Comparison of ENCODE assay signal across 13 cellular contexts in genomic region chr16:87931504-87931903, GRCh38. TPM values are rescaled to one million over a fixed set of nuclear protein-coding genes. Genes with fewer than 3 reads are reported as not detected.
DNase-seq lines count a peak whose midpoint lies in the region; ATAC-seq, FAIRE-seq and TF ChIP-seq lines count a peak whose summit lies in the region.
"Had no signal": no experiment of that assay in that cellular context is flagged by ENCODE, and none has a peak within 500 bp of the region (broad histone marks: within the 10 kb centered on the region; RNA-seq: fewer than 3 reads in every experiment).

No MANE protein-coding gene starts in this region.

- 93% methylated on average over 17 of the region's 17 CpGs; no CpG with 5 or more reads in 1 of the 2 experiments for WGBS in H1 (ENCODE audit: extremely low coverage in 1 of 2, insufficient coverage in 1 of 2, insufficient read length in 1 of 2, insufficient replicate concordance in 2 of 2, low coverage in 1 of 2, low lambda C conversion rate in 2 of 2, missing lambda C conversion rate in 1 of 2), 2 experiments

- H3K23ac ChIP-seq in H1 (ENCODE audit: insufficient read length): no peak overlapping the region

- H4K8ac ChIP-seq in H1 (ENCODE audit: extremely low read depth, insufficient read depth, low read length): no peak overlapping the region

- H2BK20ac ChIP-seq in H1 (ENCODE audit: low read length): no peak overlapping the region

- no peak overlapping the region for H2BK15ac ChIP-seq in H1 (ENCODE audit: low read length)

- in situ Hi-C loops in G401 (cut with HindIII; ENCODE audit: low sequenced_read_pairs): no loop called here

- peak overlapping the region; percentile 30 for H3K56ac ChIP-seq in H1 (replicated peaks; ENCODE audit: insufficient read length, low read depth, low read length)

- no peak overlapping the region for H2BK12ac ChIP-seq in H1 (ENCODE audit: low read depth, low read length)

- no peak overlapping the region for H4K91ac ChIP-seq in H1 (replicated peaks; ENCODE audit: insufficient read length, low read length)

- no peak overlapping the region for H3K9ac ChIP-seq in H1 (replicated peaks in 1 of 4; ENCODE audit: extremely low read depth in 1 of 4, low read depth in 3 of 4, low read length in 3 of 4)

- CTCF ChIA-PET in H1 (lab: Charles Lee; ENCODE audit: partially characterized antibody): interaction anchor here (0.9 to 1.6 kb wide), 2 partner anchors 11 to 267 kb away, joined by 4 to 6 read pairs; no protein-coding TSS in a partner anchor

- no peak overlapping the region for H3K4ac ChIP-seq in H1 (replicated peaks; ENCODE audit: insufficient read length, low read depth, low read length)

- no peak for FAIRE-seq in H1 (lab: Jason Lieb, UNC)
- no peak for FAIRE-seq in GM19239 (lab: Jason Lieb, UNC)

- no peaks in the 10 kb centered on the region for H4K20me1 ChIP-seq in H1 (replicated peaks in 1 of 2; ENCODE audit: control insufficient read depth in 1 of 2, insufficient read depth in 2 of 2, low read length in 2 of 2)

- H3K4me2 ChIP-seq in H1 (ENCODE audit: insufficient read depth in 1 of 2, low read depth in 2 of 2, low read length in 2 of 2): no peak overlapping the region

- peak; percentile 43 for DNase-seq in DMS153 (lab: John Stamatoyannopoulos, UW)
- DNase-seq in MG63: peak; percentile 64
- peak; percentile 84 for DNase-seq in UCSD-AML1 (lab: John Stamatoyannopoulos, UW; ENCODE audit: unreplicated experiment)
- DNase-seq in H1 (ENCODE audit: low read depth in 1 of 2, low spot score in 2 of 2): no peak
- DNase-seq in GM19239 (ENCODE audit: insufficient read length, low spot score): no peak
- DNase-seq in G401 (ENCODE audit: low spot score): no peak
- DNase-seq in HT-29 (ENCODE audit: low spot score): no peak
- DNase-seq: CD8-positive, alpha-beta T cell; foreskin keratinocyte; naive thymus-derived CD8-positive, alpha-beta T cell; stimulated activated naive CD4-positive, alpha-beta T cell treated with Interleukin-2 at 50 U/mL for 16 hours; T-helper 17 cell had no signal

- no peak for TF ChIP-seq RAD21 in H1 (IDR thresholded peaks at IDR 0.05 in 1 of 2, conservative IDR thresholded peaks at IDR 0.05 in 1 of 2; ENCODE audit: low read depth in 2 of 2, low read length in 2 of 2)

- no peaks in the 10 kb centered on the region for H3K23me2 ChIP-seq in H1 (ENCODE audit: low read depth, low read length)

- no peak overlapping the region for H3K4me3 ChIP-seq in MG63
- no peak overlapping the region for H3K4me3 ChIP-seq in H1 (ENCODE audit: extremely low read depth in 1 of 4, insufficient read depth in 2 of 4, low read depth in 3 of 4, low read length in 4 of 4)

- no peak overlapping the region for H3K18ac ChIP-seq in H1 (ENCODE audit: extremely low read depth, low read length)

- H3K9me3 ChIP-seq in MG63 (no peaks in the 10 kb centered on the region), H1 (ENCODE audit: insufficient read depth in 2 of 2, low read depth in 1 of 2, low read length in 1 of 2) (no peaks in the 10 kb centered on the region)

- H4K5ac ChIP-seq in H1 (ENCODE audit: insufficient read length, low read depth, low read length): no peak overlapping the region

- H3K14ac ChIP-seq in H1 (ENCODE audit: insufficient read length): no peak overlapping the region

- no peak for TF ChIP-seq POLR2A in H1 (IDR thresholded peaks at IDR 0.05; ENCODE audit: control extremely low read depth in 1 of 2, low read depth in 2 of 2, low read length in 2 of 2)

- H3K27ac ChIP-seq in H1 (ENCODE audit: low read depth, low read length): no peak overlapping the region
- H3K27ac ChIP-seq: foreskin keratinocyte had no signal

- no peak for TF ChIP-seq EP300 in H1 (IDR thresholded peaks at IDR 0.05; ENCODE audit: borderline replicate concordance in 1 of 2, low read depth in 2 of 2, low read length in 2 of 2)

- H3K27me3 ChIP-seq in MG63: no peaks in the 10 kb centered on the region
- no peaks in the 10 kb centered on the region for H3K27me3 ChIP-seq in H1 (replicated peaks in 1 of 4; ENCODE audit: control insufficient read depth in 3 of 4, extremely low read depth in 1 of 4, insufficient read depth in 3 of 4, low read length in 3 of 4)

- ATAC-seq in GM18909 (IDR thresholded peaks at IDR 0.05; ENCODE audit: poor library complexity, unreplicated experiment): no peak
- ATAC-seq: CD8-positive, alpha-beta T cell; foreskin keratinocyte; naive thymus-derived CD8-positive, alpha-beta T cell; T-helper 17 cell had no signal

- H2AK5ac ChIP-seq in H1 (ENCODE audit: low read depth, low read length): no peak overlapping the region

- no peak overlapping the region for H2AFZ ChIP-seq in H1 (ENCODE audit: low read length)

- H3K4me1 ChIP-seq in H1 (replicated peaks in 1 of 4; ENCODE audit: control insufficient read depth in 3 of 4, insufficient read depth in 4 of 4, low read length in 3 of 4): peaks cover 0 to 6% (median under 1%) of the 10 kb centered on the region in 4 experiments; a peak in 3 of 7 replicates
- H3K4me1 ChIP-seq: foreskin keratinocyte had no signal

- POLR2A ChIA-PET in H1 (lab: Charles Lee; ENCODE audit: partially characterized antibody): interaction anchor here (1.1 kb wide), 1 partner anchor 25 kb away, joined by 3 read pairs; no protein-coding TSS in a partner anchor

- H3K79me1 ChIP-seq in H1 (ENCODE audit: low read depth, low read length): no peaks in the 10 kb centered on the region

- no peak for TF ChIP-seq CTCF in H1 (IDR thresholded peaks at IDR 0.05; ENCODE audit: control extremely low read depth in 1 of 3, insufficient read depth in 1 of 3, low read depth in 1 of 3, low read length in 3 of 3)

- H2BK5ac ChIP-seq in H1 (ENCODE audit: low read depth, low read length): no peak overlapping the region

- H3K79me2 ChIP-seq in H1 (ENCODE audit: control insufficient read depth in 1 of 2, insufficient read depth in 2 of 2, low read length in 2 of 2): no peaks in the 10 kb centered on the region

- no peaks in the 10 kb centered on the region for H3K36me3 ChIP-seq in MG63
- H3K36me3 ChIP-seq in H1 (ENCODE audit: control insufficient read depth in 2 of 4, insufficient read depth in 4 of 4, low read length in 3 of 4): no peaks in the 10 kb centered on the region

- H2BK120ac ChIP-seq in H1 (replicated peaks; ENCODE audit: low read depth, low read length): no peak overlapping the region

TF ChIP-seq in H1, 55 proteins besides CTCF, POLR2A, EP300 and RAD21:
- no peak for TF ChIP-seq ASH2L (IDR thresholded peaks at IDR 0.05; ENCODE audit: low read length)
- no peak for TF ChIP-seq TBP (IDR thresholded peaks at IDR 0.05; ENCODE audit: low read depth, low read length)
- TF ChIP-seq TEAD4 (IDR thresholded peaks at IDR 0.05; ENCODE audit: low read depth, low read length): no peak
- no peak for TF ChIP-seq TAF1 (IDR thresholded peaks at IDR 0.05; ENCODE audit: low read depth, low read length)
- no peak for TF ChIP-seq JUN (IDR thresholded peaks at IDR 0.05; ENCODE audit: low read depth, low read length)
- no peak for TF ChIP-seq SAP30 (IDR thresholded peaks at IDR 0.05; ENCODE audit: insufficient read depth, insufficient replicate concordance, low read length)
- no peak for TF ChIP-seq CEBPB (IDR thresholded peaks at IDR 0.05; ENCODE audit: low read depth, low read length)
- no peak for TF ChIP-seq GABPA (IDR thresholded peaks at IDR 0.05; ENCODE audit: borderline replicate concordance, insufficient read depth, low read length)
- TF ChIP-seq SIX5 (IDR thresholded peaks at IDR 0.05; ENCODE audit: low read depth, low read length): no peak
- no peak for TF ChIP-seq RBBP5 (IDR thresholded peaks at IDR 0.05; ENCODE audit: borderline replicate concordance, low read depth, low read length)
- no peak for TF ChIP-seq SP1 (IDR thresholded peaks at IDR 0.05; ENCODE audit: low read depth, low read length)
- no peak for TF ChIP-seq POU5F1 (IDR thresholded peaks at IDR 0.05; ENCODE audit: low read depth, low read length)
- TF ChIP-seq MAFK (IDR thresholded peaks at IDR 0.05; ENCODE audit: low read depth, low read length): no peak
- TF ChIP-seq CHD1 (IDR thresholded peaks at IDR 0.05; ENCODE audit: low read depth, low read length): no peak
- no peak for TF ChIP-seq SUZ12 (IDR thresholded peaks at IDR 0.05; ENCODE audit: low read length)
- TF ChIP-seq BCL11A (IDR thresholded peaks at IDR 0.05; ENCODE audit: low read depth in 2 of 2, low read length in 2 of 2): no peak
- no peak for TF ChIP-seq BRCA1 (IDR thresholded peaks at IDR 0.05; ENCODE audit: low read depth, low read length)

RNA-seq across cellular contexts. Expression of gene CA5A, which starts 4.8 kb away (rescaled TPM):
- not detected in 2 replicates for total RNA-seq in MG63 (2014; rRNA removed; shearing (Covaris generic); ENCODE audit: low replicate concordance)
- not detected in 2 replicates for total RNA-seq in H1 (2021; fragmentation: NEBNext Ultra II Directional; extraction: Animal tissue kit (Norgen Biotek cat#: 25700))
- polyA plus RNA-seq in H1 (2011; rRNA removed): not detected in 2 replicates
- not detected for polyA plus RNA-seq in H1 (2011; cell fraction: cytosol; rRNA removed)
- polyA plus RNA-seq in H1 (2011; cell fraction: nucleus; rRNA removed): not detected
- not detected in 4 replicates for polyA plus RNA-seq in H1 (2012, experiment 1 of 2)
- polyA plus RNA-seq in H1 (2012, experiment 2 of 2): not detected
- polyA plus RNA-seq in H1 (2013, experiment 1 of 2): under 0.01 TPM
- polyA plus RNA-seq in H1 (2013, experiment 2 of 2): not detected
- polyA minus RNA-seq in H1 (2011; rRNA and poly(A)+ RNA removed): not detected in 2 replicates
- not detected for polyA minus RNA-seq in H1 (2011; cell fraction: cytosol; rRNA and poly(A)+ RNA removed)
- polyA minus RNA-seq in H1 (2011; cell fraction: nucleus; rRNA and poly(A)+ RNA removed): not detected
- total RNA-seq in G401 (2014; rRNA removed; shearing (Covaris generic)): not detected in 2 replicates
- total RNA-seq in HT-29 (2014; rRNA removed; shearing (Covaris generic)): not detected in 2 replicates
- total RNA-seq: CD8-positive, alpha-beta T cell; foreskin keratinocyte; naive thymus-derived CD8-positive, alpha-beta T cell; T-helper 17 cell had no signal
- polyA plus RNA-seq: foreskin keratinocyte; naive thymus-derived CD8-positive, alpha-beta T cell had no signal

RNA-seq across cellular contexts. Expression of gene BANP, which starts 19.7 kb away (rescaled TPM):
- 30.4 and 33.7 TPM in 2 replicates for total RNA-seq in MG63 (2014; rRNA removed; shearing (Covaris generic); ENCODE audit: low replicate concordance)
- 39.3 and 39.8 TPM in 2 replicates for total RNA-seq in H1 (2021; fragmentation: NEBNext Ultra II Directional; extraction: Animal tissue kit (Norgen Biotek cat#: 25700))
- 25.8 and 29.0 TPM in 2 replicates for polyA plus RNA-seq in H1 (2011; rRNA removed)
- 33.5 TPM for polyA plus RNA-seq in H1 (2011; cell fraction: cytosol; rRNA removed)
- polyA plus RNA-seq in H1 (2011; cell fraction: nucleus; rRNA removed): 65.3 TPM
- polyA plus RNA-seq in H1 (2012, experiment 1 of 2): 20.1 to 25.9 TPM (median 23.8 TPM) in 4 replicates
- 21.4 TPM for polyA plus RNA-seq in H1 (2012, experiment 2 of 2)
- 20.6 TPM for polyA plus RNA-seq in H1 (2013, experiment 1 of 2)
- 21.1 TPM for polyA plus RNA-seq in H1 (2013, experiment 2 of 2)
- 45.5 and 52.3 TPM in 2 replicates for polyA minus RNA-seq in H1 (2011; rRNA and poly(A)+ RNA removed)
- polyA minus RNA-seq in H1 (2011; cell fraction: cytosol; rRNA and poly(A)+ RNA removed): 25.0 TPM
- 52.7 TPM for polyA minus RNA-seq in H1 (2011; cell fraction: nucleus; rRNA and poly(A)+ RNA removed)
- total RNA-seq in G401 (2014; rRNA removed; shearing (Covaris generic)): 18.3 and 28.4 TPM in 2 replicates
- 19.5 and 22.8 TPM in 2 replicates for total RNA-seq in HT-29 (2014; rRNA removed; shearing (Covaris generic))

Comparison
In these comparisons a context has a peak if more than half of its experiments do, and no peak if none do; other contexts are left out.
1. DNase-seq: peak in DMS153 (single experiment), MG63 (single experiment) and UCSD-AML1 (single experiment); none in H1 (0 of 2), GM19239 (single experiment), G401 (single experiment) and HT-29 (single experiment).